36 cellular contexts compared by ENCODE assay signal in genomic region chr9:30597609-30598008, GRCh38.
DNase-seq lines count a peak whose midpoint lies in the region; ATAC-seq, FAIRE-seq and TF ChIP-seq lines count a peak whose summit lies in the region.
"Had no signal": no experiment of that assay in that cellular context is flagged by ENCODE, and none has a peak within 500 bp of the region (broad histone marks: within the 10 kb centered on the region; RNA-seq: fewer than 3 reads in every experiment).

No MANE protein-coding gene starts in this region.

- H2BK5ac ChIP-seq in IMR-90 (ENCODE audit: low read depth, low read length, poor library complexity, severe bottlenecking), result no peak overlapping the region

- H2BK20ac ChIP-seq in IMR-90 (ENCODE audit: low read depth, low read length), result no peak overlapping the region

- H3K79me1 ChIP-seq in IMR-90 (ENCODE audit: low read depth in 1 of 2, low read length in 2 of 2), result no peaks in the 10 kb centered on the region

- no peak overlapping the region for H3K14ac ChIP-seq in IMR-90 (replicated peaks; ENCODE audit: low read depth, low read length)

- no peak overlapping the region for H2AK9ac ChIP-seq in IMR-90 (replicated peaks; ENCODE audit: low read depth, low read length, poor library complexity)

- no peak overlapping the region for H4K5ac ChIP-seq in IMR-90 (ENCODE audit: low read depth, low read length)

- no peak overlapping the region for H2BK120ac ChIP-seq in IMR-90 (ENCODE audit: low read depth, low read length)

- H3K9ac ChIP-seq in HepG2 (ENCODE audit: insufficient read depth, low read depth, low read length) (no peak overlapping the region), IMR-90 (ENCODE audit: low read depth, low read length) (no peak overlapping the region)
- H3K9ac ChIP-seq: BLaER1; BLaER1 treated with 17β-estradiol and CSF1 and Interleukin-3, amounts not matched to agents 10 nM and 100 nM had no signal

- no peaks in the 10 kb centered on the region for H3K27me3 Mint-ChIP-seq in CD4-positive, alpha-beta T cell
- H3K27me3 Mint-ChIP-seq: B cell; CD4-positive, alpha-beta memory T cell; CD4-positive, CD25-positive, alpha-beta regulatory T cell; CD8-positive, alpha-beta memory T cell had no signal

- H3K4ac ChIP-seq in IMR-90 (ENCODE audit: low read depth, low read length), result no peak overlapping the region

- no peaks in the 10 kb centered on the region for H3K79me2 ChIP-seq in HepG2 (ENCODE audit: insufficient read depth, low read length)

- TF ChIP-seq RAD21 in HepG2 (CRISPR knock-in tag; IDR thresholded peaks at IDR 0.05) (no peak), A549 (conservative IDR thresholded peaks at IDR 0.05 in 1 of 2, IDR thresholded peaks at IDR 0.05 in 1 of 2) (no peak), IMR-90 (IDR thresholded peaks at IDR 0.05; ENCODE audit: low read length) (no peak)

- intact Hi-C loops in HepG2 (cut with micrococcal nuclease; ENCODE audit: unreplicated experiment), result no loop called here
- intact Hi-C loops in right lobe of liver (cut with DNase I), result no loop called here
- intact Hi-C loops in IMR-90 (cut with micrococcal nuclease), result no loop called here
- intact Hi-C loops in CD4-positive, alpha-beta T cell (cut with DNase I, micrococcal nuclease), result no loop called here

- H3K56ac ChIP-seq in IMR-90 (ENCODE audit: extremely low read depth, insufficient read depth, low read length), result no peak overlapping the region

- dilution Hi-C loops in IMR-90 (cut with HindIII; ENCODE audit: low sequenced_read_pairs, unreplicated experiment), result no loop called here

- no peaks in the 10 kb centered on the region for H3K4me1 Mint-ChIP-seq in CD4-positive, alpha-beta T cell (ENCODE audit: low read depth)
- H3K4me1 Mint-ChIP-seq: B cell; CD14-positive monocyte; CD4-positive, alpha-beta memory T cell; CD4-positive, CD25-positive, alpha-beta regulatory T cell; CD8-positive, alpha-beta memory T cell had no signal

- H3K36me3 Mint-ChIP-seq in CD4-positive, alpha-beta T cell (ENCODE audit: low read depth), result no peaks in the 10 kb centered on the region
- H3K36me3 Mint-ChIP-seq: CD14-positive monocyte; CD4-positive, alpha-beta memory T cell; CD4-positive, CD25-positive, alpha-beta regulatory T cell; CD8-positive, alpha-beta memory T cell; CD8-positive, alpha-beta T cell had no signal

- no peak overlapping the region for H3K27ac Mint-ChIP-seq in CD4-positive, alpha-beta T cell
- H3K27ac Mint-ChIP-seq: B cell; CD14-positive monocyte; CD4-positive, alpha-beta memory T cell; CD4-positive, CD25-positive, alpha-beta regulatory T cell; CD8-positive, alpha-beta memory T cell; CD8-positive, alpha-beta T cell had no signal

- H3K9me1 ChIP-seq in IMR-90 (ENCODE audit: insufficient read depth, low read length), result no peaks in the 10 kb centered on the region

- H2AK5ac ChIP-seq in IMR-90 (ENCODE audit: low read depth, low read length), result no peak overlapping the region

- CTCF ChIA-PET in HepG2 (lab: Yijun Ruan, JAX; ENCODE audit: low intra/inter-chr PET ratio, low total read pairs), result no interaction called here
- CTCF ChIA-PET in A549 (lab: Yijun Ruan, JAX), result no interaction called here
- CTCF ChIA-PET in IMR-90 (lab: Yijun Ruan, JAX), result no interaction called here
- CTCF ChIA-PET in CD4-positive, alpha-beta T cell (lab: Charles Lee), result no interaction called here

- H3K9me3 Mint-ChIP-seq in CD4-positive, alpha-beta T cell, result peaks cover 4% of the 10 kb centered on the region
- H3K9me3 Mint-ChIP-seq: CD8-positive, alpha-beta T cell had no signal

- ATAC-seq in HepG2 (no peak), right lobe of liver (no peak), A549 (no peak), IMR-90 (ENCODE audit: low read depth) (no peak), GM18498 (IDR thresholded peaks at IDR 0.05; ENCODE audit: unreplicated experiment) (no peak)
- no peak for ATAC-seq in CD4-positive, alpha-beta T cell (ENCODE audit: poor library complexity)
- ATAC-seq: CD8-positive, alpha-beta T cell had no signal

- H3K4me3 ChIP-seq in HepG2 (replicated peaks in 1 of 3; ENCODE audit: insufficient read depth in 1 of 3, low read depth in 2 of 3, low read length in 3 of 3), result no peak overlapping the region
- H3K4me3 ChIP-seq in right lobe of liver, result no peak overlapping the region
- H3K4me3 ChIP-seq in A549, result no peak overlapping the region
- H3K4me3 ChIP-seq in IMR-90 (ENCODE audit: insufficient read depth, low read depth, low read length), result no peak overlapping the region
- H3K4me3 ChIP-seq: BLaER1; BLaER1 treated with 17β-estradiol and CSF1 and Interleukin-3, amounts not matched to agents 10 nM and 100 nM had no signal

- TF ChIP-seq CTCF in HepG2 (CRISPR knock-in tag; IDR thresholded peaks at IDR 0.05), result no peak
- no peak for TF ChIP-seq CTCF in right lobe of liver (IDR thresholded peaks at IDR 0.05)
- no peak for TF ChIP-seq CTCF in A549 (IDR thresholded peaks at IDR 0.05)
- no peak for TF ChIP-seq CTCF in IMR-90 (conservative IDR thresholded peaks at IDR 0.05; ENCODE audit: low read depth, low read length)
- TF ChIP-seq CTCF in CD4-positive, alpha-beta T cell (IDR thresholded peaks at IDR 0.05), result no peak

- in situ Hi-C loops in HepG2 (cut with HindIII; ENCODE audit: extremely low pct_ligation_motif_present, low pct_unique_long_range_greater_than_20kb), result no loop called here
- in situ Hi-C loops in IMR-90 (cut with MboI; ENCODE audit: low sequenced_read_pairs), result no loop called here

- no TSS peak for BruUV-seq in HepG2 (replicated peaks; lab: Mats Ljungman, UMichigan)
- BruUV-seq in IMR-90 (replicated peaks; lab: Mats Ljungman, UMichigan), result no TSS peak

- H3K18ac ChIP-seq in IMR-90 (ENCODE audit: low read depth, low read length), result no peak overlapping the region

- no peak overlapping the region for H3K4me3 Mint-ChIP-seq in CD4-positive, alpha-beta T cell
- H3K4me3 Mint-ChIP-seq: B cell; CD14-positive monocyte; CD4-positive, alpha-beta memory T cell; CD4-positive, CD25-positive, alpha-beta regulatory T cell; CD8-positive, alpha-beta memory T cell; CD8-positive, alpha-beta T cell had no signal

- POLR2A ChIA-PET in HepG2 (lab: Yijun Ruan, JAX) (no interaction called here), A549 (lab: Yijun Ruan, JAX) (no interaction called here), IMR-90 (lab: Charles Lee; ENCODE audit: unreplicated experiment) (no interaction called here)
- POLR2A ChIA-PET in CD4-positive, alpha-beta T cell (lab: Charles Lee), result no interaction called here

- H3K9me3 ChIP-seq in HepG2 (ENCODE audit: low read length) (no peaks in the 10 kb centered on the region), right lobe of liver (no peaks in the 10 kb centered on the region), A549 (no peaks in the 10 kb centered on the region), IMR-90 (ENCODE audit: control insufficient read depth, insufficient read depth, low read length) (0 out of 2 replicates have a peak, but pooled peaks cover 5% of the 10 kb centered on the region)
- no peaks in the 10 kb centered on the region for H3K9me3 ChIP-seq in CD4-positive, alpha-beta T cell (ENCODE audit: control insufficient read depth, low read length)
- H3K9me3 ChIP-seq: BE2C, BLaER1, Caco-2 had no signal

- 26% methylated on average over 2 of the region's 2 CpGs for WGBS in HepG2 (ENCODE audit: low lambda C conversion rate)
- 83% methylated on average over 2 of the region's 2 CpGs for WGBS in right lobe of liver (ENCODE audit: insufficient coverage, low coverage, low lambda C conversion rate, missing lambda C conversion rate)
- 21% methylated on average over 2 of the region's 2 CpGs for WGBS in A549 (ENCODE audit: missing lambda C conversion rate)
- WGBS in IMR-90 (ENCODE audit: extremely low coverage in 2 of 2, insufficient read length in 1 of 2), 2 experiments, result no CpG with 5 or more reads among the region's 2 CpGs

- no peak overlapping the region for H2BK15ac ChIP-seq in IMR-90 (ENCODE audit: low read depth, low read length)

- no peak for FAIRE-seq in HepG2 (lab: Jason Lieb, UNC)
- FAIRE-seq in A204.1 (lab: Jason Lieb, UNC), result peak; percentile 9
- no peak for FAIRE-seq in A549 (lab: Jason Lieb, UNC)
- FAIRE-seq: D721Med, G401.6 had no signal

- H2AFZ ChIP-seq in HepG2 (ENCODE audit: low read length), result no peak overlapping the region
- no peak overlapping the region for H2AFZ ChIP-seq in IMR-90 (replicated peaks; ENCODE audit: low read length, poor library complexity)

- DNase-seq in HepG2 (ENCODE audit: low spot score) (no peak), right lobe of liver (no peak), A549 (ENCODE audit: low read depth in 1 of 2, low spot score in 1 of 2) (no peak), IMR-90 (no peak), DMS114 treated with DMSO at 0.1 percent for 48 hours (lab: John Stamatoyannopoulos, UW; ENCODE audit: unreplicated experiment) (no peak)
- no peak for DNase-seq in CD4-positive, alpha-beta T cell
- DNase-seq: 8988T; ACHN; AML-193; BE2C; C1 segment of cervical spinal cord; Caco-2; Calu3; CD4-positive, alpha-beta memory T cell; CD4-positive, CD25-positive, alpha-beta regulatory T cell; CD8-positive, alpha-beta memory T cell; CD8-positive, alpha-beta T cell; COR-L47; DMS 273 treated with DMSO at 0.1 percent for 48 hours; DMS153; DMS53; DMS79; DMS79 treated with DMSO at 0.1 percent for 48 hours; DND-41; EL; GDM1 had no signal

- TF ChIP-seq EP300 in HepG2 (IDR thresholded peaks at IDR 0.05; ENCODE audit: low read depth in 2 of 2, low read length in 2 of 2) (no peak), HepG2 (CRISPR knock-in tag; IDR thresholded peaks at IDR 0.05; ENCODE audit: borderline replicate concordance) (no peak), A549 (IDR thresholded peaks at IDR 0.05) (no peak)

- no peak overlapping the region for H4K8ac ChIP-seq in IMR-90 (ENCODE audit: low read depth in 2 of 2, low read length in 2 of 2)

- no peaks in the 10 kb centered on the region for H4K20me1 ChIP-seq in HepG2 (ENCODE audit: insufficient read depth, low read length)
- no peaks in the 10 kb centered on the region for H4K20me1 ChIP-seq in IMR-90 (ENCODE audit: insufficient read depth, low read length)
- H4K20me1 ChIP-seq: BLaER1; BLaER1 treated with 17β-estradiol and CSF1 and Interleukin-3, amounts not matched to agents 10 nM and 100 nM had no signal

- H3K27ac ChIP-seq in HepG2 (ENCODE audit: extremely low read length, insufficient read depth, low read length) (no peak overlapping the region), right lobe of liver (no peak overlapping the region), A549 (no peak overlapping the region), IMR-90 (ENCODE audit: insufficient read depth, low read length) (no peak overlapping the region)
- no peak overlapping the region for H3K27ac ChIP-seq in CD4-positive, alpha-beta T cell (ENCODE audit: low read depth, low read length)
- H3K27ac ChIP-seq: 22Rv1; BLaER1; BLaER1 treated with 17β-estradiol and CSF1 and Interleukin-3, amounts not matched to agents 10 nM and 100 nM; C4-2B had no signal

- H3K23ac ChIP-seq in IMR-90 (ENCODE audit: low read depth, low read length), result no peak overlapping the region

- H3K36me3 ChIP-seq in HepG2 (replicated peaks in 1 of 2; ENCODE audit: control insufficient read depth in 1 of 2, insufficient read depth in 2 of 2, low read length in 2 of 2) (no peaks in the 10 kb centered on the region), right lobe of liver (no peaks in the 10 kb centered on the region), IMR-90 (ENCODE audit: control insufficient read depth, insufficient read depth, low read length) (no peaks in the 10 kb centered on the region)
- H3K36me3 ChIP-seq: BE2C; BLaER1; BLaER1 treated with 17β-estradiol and CSF1 and Interleukin-3, amounts not matched to agents 10 nM and 100 nM had no signal

- H4K91ac ChIP-seq in IMR-90 (ENCODE audit: insufficient read depth, low read depth, low read length), result no peak overlapping the region

- H3K4me2 ChIP-seq in HepG2 (ENCODE audit: low read depth, low read length) (no peak overlapping the region), A549 (no peak overlapping the region), IMR-90 (ENCODE audit: low read depth, low read length) (no peak overlapping the region)
- H3K4me2 ChIP-seq: BLaER1; BLaER1 treated with 17β-estradiol and CSF1 and Interleukin-3, amounts not matched to agents 10 nM and 100 nM had no signal

- no peak for TF ChIP-seq POLR2A in HepG2 (IDR thresholded peaks at IDR 0.05; ENCODE audit: insufficient read depth in 1 of 2, low read depth in 2 of 2, low read length in 2 of 2)
- TF ChIP-seq POLR2A in right lobe of liver (IDR thresholded peaks at IDR 0.05), result no peak
- TF ChIP-seq POLR2A in A549 (IDR thresholded peaks at IDR 0.05; ENCODE audit: low read length), result no peak
- no peak for TF ChIP-seq POLR2A in IMR-90 (IDR thresholded peaks at IDR 0.05; ENCODE audit: low read depth, low read length)

- H3K4me1 ChIP-seq in HepG2 (ENCODE audit: insufficient read depth, low read length) (no peaks in the 10 kb centered on the region), right lobe of liver (no peaks in the 10 kb centered on the region), A549 (no peaks in the 10 kb centered on the region), IMR-90 (ENCODE audit: control insufficient read depth, insufficient read depth, low read length) (no peaks in the 10 kb centered on the region)
- H3K4me1 ChIP-seq: BE2C; BLaER1; BLaER1 treated with 17β-estradiol and CSF1 and Interleukin-3, amounts not matched to agents 10 nM and 100 nM; Caco-2 had no signal

- no peaks in the 10 kb centered on the region for H3K27me3 ChIP-seq in HepG2 (ENCODE audit: control insufficient read depth in 1 of 2, insufficient read depth in 2 of 2, low read length in 2 of 2)
- H3K27me3 ChIP-seq in right lobe of liver, result no peaks in the 10 kb centered on the region
- H3K27me3 ChIP-seq in IMR-90 (ENCODE audit: control insufficient read depth, insufficient read depth, low read length), result no peaks in the 10 kb centered on the region
- H3K27me3 ChIP-seq in CD4-positive, alpha-beta T cell (ENCODE audit: control insufficient read depth, insufficient read depth, low read length), result no peaks in the 10 kb centered on the region
- H3K27me3 ChIP-seq: BE2C; BLaER1; BLaER1 treated with 17β-estradiol and CSF1 and Interleukin-3, amounts not matched to agents 10 nM and 100 nM had no signal

Comparison
In these comparisons a context has a peak if more than half of its experiments do, and no peak if none do; other contexts are left out.
1. Of the 38 proteins assayed by ChIP-seq in both HepG2 and A549: peak only in HepG2: none; only in A549: none; in both: MAFK; in neither: 37.